10 cellular contexts compared by ENCODE assay signal in the genomic region with DNA sequence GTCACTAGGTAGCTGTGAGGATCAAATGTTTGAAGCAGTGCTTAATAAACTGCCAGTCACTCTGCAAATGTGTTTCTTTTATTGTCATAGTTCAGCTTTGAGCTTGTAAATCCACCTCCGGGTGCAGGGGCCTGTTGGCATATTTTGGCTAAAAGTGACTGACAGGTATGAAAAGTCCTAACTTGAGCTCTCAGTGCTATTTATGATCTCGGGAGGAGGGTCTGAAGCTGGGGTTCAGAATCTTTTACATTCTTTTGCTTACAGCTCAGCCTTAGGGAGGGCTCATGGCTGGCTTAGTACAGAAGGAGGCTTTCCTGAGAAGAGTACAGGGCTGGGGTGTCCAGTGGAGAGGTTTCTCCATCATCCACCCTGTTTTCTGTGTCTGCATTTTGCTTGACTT. TPM values are rescaled to one million over a fixed set of nuclear protein-coding genes. Genes with fewer than 3 reads are reported as not detected.
DNase-seq lines count a peak whose midpoint lies in the region; ATAC-seq and TF ChIP-seq lines count a peak whose summit lies in the region.
"Had no signal": no experiment of that assay in that cellular context is flagged by ENCODE, and none has a peak within 500 bp of the region (broad histone marks: within the 10 kb centered on the region; RNA-seq: fewer than 3 reads in every experiment).

No MANE protein-coding gene starts in this region.

- H3K9me3 ChIP-seq in naive thymus-derived CD4-positive, alpha-beta T cell (ENCODE audit: control insufficient read depth in 2 of 3, low read length in 3 of 3) = no peaks in the 10 kb centered on the region
- H3K9me3 ChIP-seq: breast epithelium had no signal

- peaks cover 17% of the 10 kb centered on the region for H3K36me3 Mint-ChIP-seq in Calu3 (ENCODE audit: insufficient read depth, unreplicated experiment)
- H3K36me3 Mint-ChIP-seq in HFFc6 (ENCODE audit: low read depth) = no peaks in the 10 kb centered on the region
- peaks cover 43% of the 10 kb centered on the region for H3K36me3 Mint-ChIP-seq in activated naive CD8-positive, alpha-beta T cell treated with anti-CD3 and anti-CD28 coated beads for 36 hours
- peaks cover 4 to 18% (median 6%) of the 10 kb centered on the region in 5 donors for H3K36me3 Mint-ChIP-seq in naive thymus-derived CD4-positive, alpha-beta T cell

- CTCF ChIA-PET in Calu3 (lab: Charles Lee) = interaction anchor here (1.0 to 1.6 kb wide), 3 partner anchors 11 to 69 kb away, joined by 3 to 4 read pairs (median 4); no protein-coding TSS in a partner anchor
- CTCF ChIA-PET in naive thymus-derived CD4-positive, alpha-beta T cell (lab: Charles Lee) = interaction anchor here (1.1 to 1.5 kb wide), 2 partner anchors 31 to 33 kb away, joined by 3 to 5 read pairs; no protein-coding TSS in a partner anchor

- H3K27ac Mint-ChIP-seq in Calu3 (ENCODE audit: unreplicated experiment) (no peak overlapping the region), HFFc6 (no peak overlapping the region)
- peak overlapping the region; percentile 92 for H3K27ac Mint-ChIP-seq in activated naive CD8-positive, alpha-beta T cell treated with anti-CD3 and anti-CD28 coated beads for 36 hours
- H3K27ac Mint-ChIP-seq in naive thymus-derived CD4-positive, alpha-beta T cell = peak overlapping the region; percentile 44 to 91 (median 65)

- no peaks in the 10 kb centered on the region for H3K4me1 Mint-ChIP-seq in Calu3 (ENCODE audit: low read depth, unreplicated experiment)
- peaks cover 17% of the 10 kb centered on the region for H3K4me1 Mint-ChIP-seq in HFFc6 (ENCODE audit: low read depth)
- H3K4me1 Mint-ChIP-seq in activated naive CD8-positive, alpha-beta T cell treated with anti-CD3 and anti-CD28 coated beads for 36 hours = peaks cover 61% of the 10 kb centered on the region
- peaks cover 23 to 63% (median 41%) of the 10 kb centered on the region in 7 donors for H3K4me1 Mint-ChIP-seq in naive thymus-derived CD4-positive, alpha-beta T cell

- H3K4me1 ChIP-seq in naive thymus-derived CD4-positive, alpha-beta T cell (ENCODE audit: control insufficient read depth in 2 of 2, insufficient read depth in 2 of 2, low read length in 2 of 2) = peaks cover 8 to 17% of the 10 kb centered on the region in 2 donors
- H3K4me1 ChIP-seq: breast epithelium had no signal

- DNase-seq in Calu3 = no peak
- no peak for DNase-seq in HFFc6
- no peak for DNase-seq in activated naive CD8-positive, alpha-beta T cell treated with anti-CD3 and anti-CD28 coated beads for 36 hours
- no peak for DNase-seq in naive thymus-derived CD4-positive, alpha-beta T cell
- DNase-seq in NCI-H1105 treated with DMSO at 0.1 percent for 48 hours (lab: John Stamatoyannopoulos, UW) = no peak
- DNase-seq in SHP77 (lab: John Stamatoyannopoulos, UW) = no peak
- DNase-seq in NOMO-1 treated with dmso at 0.1 percent for 144 hours (lab: John Stamatoyannopoulos, UW; ENCODE audit: unreplicated experiment) = no peak
- DNase-seq: NCI-H1092 had no signal

- H3K4me3 ChIP-seq in naive thymus-derived CD4-positive, alpha-beta T cell (ENCODE audit: low read length) = no peak overlapping the region

- no peak for ATAC-seq in naive thymus-derived CD4-positive, alpha-beta T cell
- ATAC-seq in GM19324 (IDR thresholded peaks at IDR 0.05; ENCODE audit: low FRiP score, unreplicated experiment) = no peak

- no TSS peak for BruUV-seq in Calu3 (replicated peaks; lab: Mats Ljungman, UMichigan)

- peak overlapping the region; percentile 84 for H3K4me3 Mint-ChIP-seq in Calu3 (ENCODE audit: low read depth, unreplicated experiment)
- H3K4me3 Mint-ChIP-seq in HFFc6 = peak overlapping the region; percentile 39
- peak overlapping the region; percentile 95 for H3K4me3 Mint-ChIP-seq in activated naive CD8-positive, alpha-beta T cell treated with anti-CD3 and anti-CD28 coated beads for 36 hours
- peak overlapping the region; percentile 66 to 88 (median 82) for H3K4me3 Mint-ChIP-seq in naive thymus-derived CD4-positive, alpha-beta T cell

- H3K27me3 Mint-ChIP-seq in Calu3 (ENCODE audit: unreplicated experiment) (peaks cover 85% of the 10 kb centered on the region), HFFc6 (ENCODE audit: insufficient read depth) (peaks cover 7% of the 10 kb centered on the region)
- H3K27me3 Mint-ChIP-seq in activated naive CD8-positive, alpha-beta T cell treated with anti-CD3 and anti-CD28 coated beads for 36 hours = peaks cover 5% of the 10 kb centered on the region
- H3K27me3 Mint-ChIP-seq in naive thymus-derived CD4-positive, alpha-beta T cell = peaks cover 0 to 16% (median 5%) of the 10 kb centered on the region in 5 donors

- H3K36me3 ChIP-seq in naive thymus-derived CD4-positive, alpha-beta T cell (ENCODE audit: control insufficient read depth in 2 of 3, insufficient read depth in 3 of 3, low read length in 3 of 3) = peaks cover 0 to 19% (median 0%) of the 10 kb centered on the region in 3 experiments
- H3K36me3 ChIP-seq: breast epithelium had no signal

- no peak for TF ChIP-seq CTCF in Calu3 (IDR thresholded peaks at IDR 0.05; ENCODE audit: unreplicated experiment)
- TF ChIP-seq CTCF in HFFc6 (IDR thresholded peaks at IDR 0.05) = no peak

- no peaks in the 10 kb centered on the region for H3K9me3 Mint-ChIP-seq in Calu3 (ENCODE audit: low read depth, unreplicated experiment)
- H3K9me3 Mint-ChIP-seq in HFFc6 = no peaks in the 10 kb centered on the region
- no peaks in the 10 kb centered on the region for H3K9me3 Mint-ChIP-seq in activated naive CD8-positive, alpha-beta T cell treated with anti-CD3 and anti-CD28 coated beads for 36 hours
- H3K9me3 Mint-ChIP-seq in naive thymus-derived CD4-positive, alpha-beta T cell = no peaks in the 10 kb centered on the region

- intact Hi-C loops in Calu3 (cut with micrococcal nuclease; ENCODE audit: unreplicated experiment) = no loop called here
- intact Hi-C loops in naive thymus-derived CD4-positive, alpha-beta T cell (cut with micrococcal nuclease) = no loop called here

- H3K27ac ChIP-seq in naive thymus-derived CD4-positive, alpha-beta T cell (ENCODE audit: low read depth, low read length) = no peak overlapping the region
- H3K27ac ChIP-seq: breast epithelium had no signal

- POLR2A ChIA-PET in naive thymus-derived CD4-positive, alpha-beta T cell (lab: Charles Lee) = interaction anchor here (5.1 kb wide), 1 partner anchor 52 kb away, joined by 39 read pairs; a partner anchor contains a TSS

- H3K27me3 ChIP-seq in naive thymus-derived CD4-positive, alpha-beta T cell (ENCODE audit: control insufficient read depth in 2 of 2, insufficient read depth in 2 of 2, low read length in 2 of 2) = no peaks in the 10 kb centered on the region
- H3K27me3 ChIP-seq: breast epithelium had no signal

RNA-seq across cellular contexts. Expression of a gene that starts 1.5 kb away (rescaled TPM):
- total RNA-seq in Calu3 (2022) = 0.40 and 0.71 TPM in 2 replicates
- total RNA-seq in HFFc6 (2021; fragmentation: NEBNext Ultra II Directional; extraction: Animal tissue kit (Norgen Biotek cat#: 25700)) = 1 to 10 TPM in 5 of 6 experiments, under 1 TPM in 1; 0.85 to 2.3 (median 1.3) TPM
- total RNA-seq in activated naive CD8-positive, alpha-beta T cell treated with anti-CD3 and anti-CD28 coated beads for 36 hours = 10 to 100 TPM; 14.9 to 15.9 TPM
- total RNA-seq in naive thymus-derived CD4-positive, alpha-beta T cell = 10 to 100 TPM in 1 of 5 experiments, 1 to 10 TPM in 4; 1.8 to 18.1 (median 2.7) TPM
- 1 to 10 TPM; 1.5 to 3.2 TPM for polyA plus RNA-seq in naive thymus-derived CD4-positive, alpha-beta T cell

RNA-seq across cellular contexts. Expression of a gene that starts 53.0 kb away (rescaled TPM):
- total RNA-seq in Calu3 (2022) = 40.7 and 41.9 TPM in 2 replicates
- total RNA-seq in HFFc6 (2021; fragmentation: NEBNext Ultra II Directional; extraction: Animal tissue kit (Norgen Biotek cat#: 25700)) = 10 to 100 TPM; 18.0 to 22.6 (median 20.6) TPM
- 10 to 100 TPM; 46.9 to 51.3 TPM for total RNA-seq in activated naive CD8-positive, alpha-beta T cell treated with anti-CD3 and anti-CD28 coated beads for 36 hours
- 10 to 100 TPM; 45.5 to 64.3 (median 59.1) TPM for total RNA-seq in naive thymus-derived CD4-positive, alpha-beta T cell
- 10 to 100 TPM; 21.5 to 23.9 TPM for polyA plus RNA-seq in naive thymus-derived CD4-positive, alpha-beta T cell

RNA-seq across cellular contexts. Expression of a gene that starts 53.1 kb away (rescaled TPM):
- 22.8 and 25.6 TPM in 2 replicates for total RNA-seq in Calu3 (2022)
- 10 to 100 TPM; 15.0 to 21.2 (median 19.1) TPM for total RNA-seq in HFFc6 (2021; fragmentation: NEBNext Ultra II Directional; extraction: Animal tissue kit (Norgen Biotek cat#: 25700))
- total RNA-seq in activated naive CD8-positive, alpha-beta T cell treated with anti-CD3 and anti-CD28 coated beads for 36 hours = 10 to 100 TPM; 34.5 to 36.6 TPM
- total RNA-seq in naive thymus-derived CD4-positive, alpha-beta T cell = 10 to 100 TPM; 18.9 to 22.8 (median 20.1) TPM
- 10 to 100 TPM; 23.4 to 29.0 TPM for polyA plus RNA-seq in naive thymus-derived CD4-positive, alpha-beta T cell

Comparison
In these comparisons a context has a peak if more than half of its experiments do, and no peak if none do; other contexts are left out.
1. H3K27ac Mint-ChIP-seq: peak in activated naive CD8-positive, alpha-beta T cell treated with anti-CD3 and anti-CD28 coated beads for 36 hours (single experiment) and naive thymus-derived CD4-positive, alpha-beta T cell (9 of 9); none in Calu3 (single experiment) and HFFc6 (single experiment).
2. H3K4me3 Mint-ChIP-seq: peak in every context shown above with its lines; median percentile 95 in activated naive CD8-positive, alpha-beta T cell treated with anti-CD3 and anti-CD28 coated beads for 36 hours; 84 in Calu3; 82 in naive thymus-derived CD4-positive, alpha-beta T cell; 39 in HFFc6.